Comparison of ENCODE assay signal across 15 cellular contexts in the genomic region with DNA sequence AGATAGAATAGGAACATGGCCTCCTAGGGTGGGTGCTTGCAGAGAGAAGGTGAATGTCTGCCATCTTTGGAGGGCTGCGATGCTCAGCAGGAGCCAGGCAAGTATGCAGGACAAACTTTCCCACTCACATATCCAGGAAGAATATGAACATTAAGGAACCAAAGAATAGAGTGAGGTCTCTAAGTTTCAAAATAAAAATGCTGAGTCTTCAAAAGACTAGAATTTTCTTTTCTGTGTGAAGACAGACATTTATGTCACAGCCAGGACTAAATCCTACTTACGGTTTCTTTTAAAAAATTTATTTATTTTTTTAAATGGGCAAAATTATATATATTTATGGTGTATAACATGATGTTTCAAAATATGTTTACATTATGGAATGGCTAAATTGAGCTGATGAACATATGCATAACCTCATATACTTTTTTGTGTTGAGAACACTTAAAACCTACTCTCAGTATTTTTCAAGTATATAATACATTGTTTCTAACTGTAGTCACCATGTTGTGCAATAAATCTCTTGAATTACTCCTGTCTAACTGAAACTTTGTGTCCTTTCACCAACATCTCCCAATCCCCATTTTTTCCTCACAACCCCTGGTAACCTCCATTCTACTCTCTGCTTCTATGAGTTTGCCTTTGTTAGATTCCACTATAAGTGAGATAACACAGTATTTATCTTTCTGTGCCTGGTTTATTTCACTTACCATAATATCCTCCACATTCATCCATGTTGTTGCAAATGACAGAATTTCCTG.
DNase-seq lines count a peak whose midpoint lies in the region; ATAC-seq and TF ChIP-seq lines count a peak whose summit lies in the region.
"Had no signal": no experiment of that assay in that cellular context is flagged by ENCODE, and none has a peak within 500 bp of the region (broad histone marks: within the 10 kb centered on the region; RNA-seq: fewer than 3 reads in every experiment).

No MANE protein-coding gene starts in this region.

- H3K27ac Mint-ChIP-seq in endodermal cell = no peak overlapping the region
- no peak overlapping the region for H3K27ac Mint-ChIP-seq in naive thymus-derived CD8-positive, alpha-beta T cell
- H3K27ac Mint-ChIP-seq: CD14-positive monocyte; CD8-positive, alpha-beta T cell had no signal

- H3K27me3 Mint-ChIP-seq in endodermal cell (ENCODE audit: insufficient read depth) = no peaks in the 10 kb centered on the region
- peaks cover 0 to 16% (median 4%) of the 10 kb centered on the region in 5 donors for H3K27me3 Mint-ChIP-seq in naive thymus-derived CD8-positive, alpha-beta T cell

- WGBS in GM23248 (ENCODE audit: low coverage in 1 of 2, low lambda C conversion rate in 2 of 2, missing lambda C conversion rate in 2 of 2), 2 experiments = 79 to 90% methylated on average over 2 of the region's 2 CpGs
- no CpG with 5 or more reads among the region's 2 CpGs for WGBS in endodermal cell (ENCODE audit: insufficient coverage in 1 of 2, insufficient read length in 1 of 2), 2 experiments

- ATAC-seq in GM18873 (IDR thresholded peaks at IDR 0.05; ENCODE audit: low FRiP score, unreplicated experiment) = no peak
- no peak for ATAC-seq in naive thymus-derived CD8-positive, alpha-beta T cell
- ATAC-seq: CD8-positive, alpha-beta T cell; HCT116 had no signal

- in situ Hi-C loops in GM23248 (cut with MboI) = no loop called here

- H3K27ac ChIP-seq in GM23248 (no peak overlapping the region), endodermal cell (ENCODE audit: low read depth, low read length) (no peak overlapping the region)

- no peak overlapping the region for H3K4me3 Mint-ChIP-seq in endodermal cell
- no peak overlapping the region for H3K4me3 Mint-ChIP-seq in naive thymus-derived CD8-positive, alpha-beta T cell
- H3K4me3 Mint-ChIP-seq: CD14-positive monocyte; CD8-positive, alpha-beta T cell had no signal

- H2AFZ ChIP-seq in GM23248 = no peak overlapping the region

- no peaks in the 10 kb centered on the region for H3K36me3 Mint-ChIP-seq in endodermal cell (ENCODE audit: low read depth)
- peaks cover 0 to 1% (median 0%) of the 10 kb centered on the region in 3 donors for H3K36me3 Mint-ChIP-seq in naive thymus-derived CD8-positive, alpha-beta T cell
- H3K36me3 Mint-ChIP-seq: CD14-positive monocyte; CD8-positive, alpha-beta T cell had no signal

- TF ChIP-seq CTCF in fibroblast of villous mesenchyme (IDR thresholded peaks at IDR 0.05; ENCODE audit: insufficient read depth, low read depth, low read length) (no peak), endodermal cell (conservative IDR thresholded peaks at IDR 0.05) (no peak)

- H3K4me2 ChIP-seq in GM23248 (ENCODE audit: unreplicated experiment) = no peak overlapping the region

- no peaks in the 10 kb centered on the region for H3K27me3 ChIP-seq in GM23248 (replicated peaks; ENCODE audit: insufficient read depth)
- H3K27me3 ChIP-seq in adipocyte (replicated peaks; ENCODE audit: control insufficient read depth, insufficient read depth, low read length) = no peaks in the 10 kb centered on the region
- no peaks in the 10 kb centered on the region for H3K27me3 ChIP-seq in endodermal cell (ENCODE audit: control insufficient read depth, insufficient read depth, low read length, poor library complexity, severe bottlenecking)

- H3K4me3 ChIP-seq in GM23248 (no peak overlapping the region), adipocyte (ENCODE audit: low read length) (no peak overlapping the region), fibroblast of villous mesenchyme (ENCODE audit: low read depth, low read length) (no peak overlapping the region), skeletal muscle cell (ENCODE audit: low read depth, low read length) (no peak overlapping the region), endodermal cell (ENCODE audit: low read length) (no peak overlapping the region)

- no peaks in the 10 kb centered on the region for H3K9me2 ChIP-seq in GM23248 (ENCODE audit: insufficient read depth)

- H4K20me1 ChIP-seq in GM23248 (ENCODE audit: insufficient read depth) = no peaks in the 10 kb centered on the region

- no peaks in the 10 kb centered on the region for H3K4me1 ChIP-seq in GM23248 (ENCODE audit: insufficient read depth)
- H3K4me1 ChIP-seq in adipocyte (ENCODE audit: control insufficient read depth, insufficient read depth, low read length) = peaks cover 12% of the 10 kb centered on the region
- H3K4me1 ChIP-seq in endodermal cell (ENCODE audit: control insufficient read depth, insufficient read depth, low read length) = no peaks in the 10 kb centered on the region

- H3K9me3 Mint-ChIP-seq in endodermal cell = no peaks in the 10 kb centered on the region
- peaks cover 0 to 10% (median 0%) of the 10 kb centered on the region in 9 donors for H3K9me3 Mint-ChIP-seq in naive thymus-derived CD8-positive, alpha-beta T cell
- H3K9me3 Mint-ChIP-seq: CD8-positive, alpha-beta T cell had no signal

- no peaks in the 10 kb centered on the region for H3K79me2 ChIP-seq in GM23248 (ENCODE audit: insufficient read depth)

- peak; percentile 3 for DNase-seq in GM23248
- DNase-seq in adipocyte (ENCODE audit: low read depth) = peak; percentile 59
- peak; percentile 12 for DNase-seq in fibroblast of villous mesenchyme (ENCODE audit: low read depth)
- peak; percentile 5 for DNase-seq in skeletal muscle cell (ENCODE audit: low read depth)
- DNase-seq in endodermal cell = no peak
- DNase-seq in naive thymus-derived CD8-positive, alpha-beta T cell = no peak
- DNase-seq: CD8-positive, alpha-beta T cell; COR-L47; DMS153; DMS79 treated with DMSO at 0.1 percent for 48 hours; EL; KBM-7 had no signal

- H3F3A ChIP-seq in GM23248 (ENCODE audit: insufficient read depth) = no peaks in the 10 kb centered on the region

- no peaks in the 10 kb centered on the region for H3K36me3 ChIP-seq in GM23248 (ENCODE audit: low read depth)
- H3K36me3 ChIP-seq in adipocyte (ENCODE audit: control insufficient read depth, insufficient read depth, low read length, severe bottlenecking) = no peaks in the 10 kb centered on the region
- no peaks in the 10 kb centered on the region for H3K36me3 ChIP-seq in endodermal cell (ENCODE audit: control insufficient read depth, insufficient read depth, low read length)

- POLR2A ChIA-PET in naive thymus-derived CD8-positive, alpha-beta T cell (lab: Charles Lee) = no interaction called here

- H3K9ac ChIP-seq in GM23248 (no peak overlapping the region), adipocyte (ENCODE audit: low read length) (no peak overlapping the region), endodermal cell (ENCODE audit: extremely low read depth, low read length, poor library complexity, severe bottlenecking) (no peak overlapping the region)

- no peaks in the 10 kb centered on the region for H3K9me3 ChIP-seq in GM23248 (ENCODE audit: low read depth)
- H3K9me3 ChIP-seq in adipocyte (ENCODE audit: control insufficient read depth, low read length) = peaks cover 3% of the 10 kb centered on the region
- H3K9me3 ChIP-seq in endodermal cell (ENCODE audit: control insufficient read depth, low read length) = no peaks in the 10 kb centered on the region

- no peaks in the 10 kb centered on the region for H3K4me1 Mint-ChIP-seq in endodermal cell
- H3K4me1 Mint-ChIP-seq in naive thymus-derived CD8-positive, alpha-beta T cell = no peaks in the 10 kb centered on the region
- H3K4me1 Mint-ChIP-seq: CD14-positive monocyte had no signal

Comparison
In these comparisons a context has a peak if more than half of its experiments do, and no peak if none do; other contexts are left out.
1. DNase-seq: peak in GM23248 (single experiment), adipocyte (single experiment), fibroblast of villous mesenchyme (single experiment) and skeletal muscle cell (single experiment); none in endodermal cell (single experiment) and naive thymus-derived CD8-positive, alpha-beta T cell (0 of 10).